14 cellular contexts compared by ENCODE assay signal in the genomic region with DNA sequence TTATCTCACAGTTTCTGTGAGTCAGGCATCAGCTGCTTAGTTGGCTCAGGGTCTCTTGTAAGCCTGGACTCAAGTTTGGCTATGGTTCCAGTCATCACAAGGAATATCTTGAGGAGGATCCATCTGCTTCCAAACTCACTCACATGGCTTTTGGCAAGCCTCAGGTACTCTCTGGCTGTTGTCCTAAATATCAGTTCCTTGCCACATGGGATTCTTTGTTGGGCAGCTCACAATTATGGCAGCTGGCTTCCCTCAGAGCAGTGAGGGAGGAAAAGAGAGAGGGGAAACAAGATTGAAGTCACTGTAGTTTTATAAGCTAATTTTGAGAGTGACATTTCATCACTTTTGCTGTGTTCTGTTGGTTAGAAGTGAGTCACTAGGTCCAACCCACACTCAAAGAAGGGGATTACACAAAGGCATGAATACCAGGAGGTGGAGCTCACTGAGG.
DNase-seq lines count a peak whose midpoint lies in the region; ATAC-seq and TF ChIP-seq lines count a peak whose summit lies in the region.
"Had no signal": no experiment of that assay in that cellular context is flagged by ENCODE, and none has a peak within 500 bp of the region (broad histone marks: within the 10 kb centered on the region; RNA-seq: fewer than 3 reads in every experiment).

No MANE protein-coding gene starts in this region.

- no peak overlapping the region for H3K4me2 ChIP-seq in Loucy (ENCODE audit: low read depth, low read length, poor library complexity, severe bottlenecking)

- peak overlapping the region; percentile 28 for H3K9ac ChIP-seq in Loucy (ENCODE audit: low read depth, low read length, poor library complexity, severe bottlenecking)

- H4K20me1 ChIP-seq in Loucy (ENCODE audit: insufficient read depth, low read length, poor library complexity, severe bottlenecking), result no peaks in the 10 kb centered on the region

- peaks cover 32% of the 10 kb centered on the region for H3K4me1 ChIP-seq in Loucy (ENCODE audit: insufficient read depth, low read length, poor library complexity, severe bottlenecking)
- H3K4me1 ChIP-seq: foreskin keratinocyte had no signal

- no peaks in the 10 kb centered on the region for H3K9me3 ChIP-seq in Loucy (ENCODE audit: insufficient read depth, low read depth, low read length)

- ATAC-seq in GM18498 (IDR thresholded peaks at IDR 0.05; ENCODE audit: unreplicated experiment), result no peak
- ATAC-seq: foreskin keratinocyte had no signal

- no peaks in the 10 kb centered on the region for H3K36me3 ChIP-seq in Loucy (ENCODE audit: insufficient read depth, low read length)

- no peaks in the 10 kb centered on the region for H3F3A ChIP-seq in Loucy (ENCODE audit: low read depth)

- no peak for TF ChIP-seq CTCF in Loucy (conservative IDR thresholded peaks at IDR 0.05; ENCODE audit: low read length)

- H3K4me3 ChIP-seq in Loucy (ENCODE audit: low read length, poor library complexity, severe bottlenecking), result no peak overlapping the region

- DNase-seq in EH (ENCODE audit: low read depth) (peak; percentile 15), astrocyte of the hippocampus (ENCODE audit: low read depth, low spot score) (peak; percentile 52), myocyte (ENCODE audit: low read depth) (peak; percentile 53), DMS79 treated with DMSO at 0.1 percent for 48 hours (lab: John Stamatoyannopoulos, UW) (no peak), SKM-1 treated with dmso at 0.1 percent for 144 hours (lab: John Stamatoyannopoulos, UW; ENCODE audit: unreplicated experiment) (no peak), T1000 (lab: John Stamatoyannopoulos, UW) (no peak)
- DNase-seq: CD8-positive, alpha-beta memory T cell; central memory CD4-positive, alpha-beta T cell; foreskin keratinocyte; H7; kidney glomerular epithelial cell; stimulated activated naive CD4-positive, alpha-beta T cell had no signal

- no peaks in the 10 kb centered on the region for H3K79me2 ChIP-seq in Loucy (ENCODE audit: insufficient read depth, low read length)

- no peaks in the 10 kb centered on the region for H3K27me3 ChIP-seq in Loucy (ENCODE audit: insufficient read depth, low read length, poor library complexity, severe bottlenecking)
- H3K27me3 ChIP-seq: foreskin keratinocyte had no signal

- no peaks in the 10 kb centered on the region for H3K9me2 ChIP-seq in Loucy (replicated peaks; ENCODE audit: low read depth, low read length)

- H2AFZ ChIP-seq in Loucy (ENCODE audit: low read length), result peak overlapping the region; percentile 18; the same call in 1 of the 2 replicates

Comparison
In these comparisons a context has a peak if more than half of its experiments do, and no peak if none do; other contexts are left out.
1. DNase-seq: peak in EH (single experiment), astrocyte of the hippocampus (single experiment) and myocyte (single experiment); none in DMS79 treated with DMSO at 0.1 percent for 48 hours (single experiment), SKM-1 treated with dmso at 0.1 percent for 144 hours (single experiment) and T1000 (single experiment).